In genomic region chr15:63246691-63247464, GRCh38 we compare ENCODE assay signal across 10 cellular contexts. TPM values are rescaled to one million over a fixed set of nuclear protein-coding genes. Genes with fewer than 3 reads are reported as not detected.
DNase-seq lines count a peak whose midpoint lies in the region; ATAC-seq and TF ChIP-seq lines count a peak whose summit lies in the region.
"Had no signal": no experiment of that assay in that cellular context is flagged by ENCODE, and none has a peak within 500 bp of the region (broad histone marks: within the 10 kb centered on the region; RNA-seq: fewer than 3 reads in every experiment).

No MANE protein-coding gene starts in this region.

- H3K4me3 ChIP-seq in brain microvascular endothelial cell (ENCODE audit: low read depth, low read length), result no peak overlapping the region
- no peak overlapping the region for H3K4me3 ChIP-seq in right lobe of liver

- peak; percentile 85 for ATAC-seq in Right ventricle myocardium inferior
- peak; percentile 66 to 83 (median 76) for ATAC-seq in right lobe of liver
- ATAC-seq in HG02642 (IDR thresholded peaks at IDR 0.05; ENCODE audit: poor library complexity, unreplicated experiment), result no peak
- no peak for ATAC-seq in GM21515 (IDR thresholded peaks at IDR 0.05; ENCODE audit: unreplicated experiment)
- no peak for ATAC-seq in HG03175 (IDR thresholded peaks at IDR 0.05; ENCODE audit: unreplicated experiment)

- no peaks in the 10 kb centered on the region for H3K9me3 ChIP-seq in right lobe of liver

- TF ChIP-seq CTCF in brain microvascular endothelial cell (IDR thresholded peaks at IDR 0.05; ENCODE audit: low read depth, low read length, missing control alignments), result no peak
- TF ChIP-seq CTCF in right lobe of liver (IDR thresholded peaks at IDR 0.05), result no peak

- DNase-seq in Right ventricle myocardium inferior (ENCODE audit: missing footprints), result no peak
- DNase-seq in cardiac septum (ENCODE audit: low spot score), result no peak
- peak; percentile 36 for DNase-seq in brain microvascular endothelial cell
- DNase-seq in right lobe of liver, result no peak
- DNase-seq in 8988T, result no peak
- DNase-seq: anterior cingulate cortex had no signal

- H3K27me3 ChIP-seq in brain microvascular endothelial cell (replicated peaks) (no peaks in the 10 kb centered on the region), right lobe of liver (no peaks in the 10 kb centered on the region)

- H3K36me3 ChIP-seq in brain microvascular endothelial cell (replicated peaks), result no peaks in the 10 kb centered on the region
- H3K36me3 ChIP-seq in right lobe of liver, result no peaks in the 10 kb centered on the region

- H3K4me1 ChIP-seq in right lobe of liver, result peaks cover 0 to 15% (median 0%) of the 10 kb centered on the region in 4 donors

- H3K27ac ChIP-seq in brain microvascular endothelial cell (peak overlapping the region; percentile 37), right lobe of liver (peak overlapping the region in 1 of 3 donors; percentile 31)
- H3K27ac ChIP-seq: C4-2B had no signal

- no peak for TF ChIP-seq POLR2A in right lobe of liver (IDR thresholded peaks at IDR 0.05)

- intact Hi-C loops in Right ventricle myocardium inferior (cut with DNase I) (loop anchor here (10.0 kb wide), 1 partner anchor 92 kb away; the partner anchor contains the start of gene RPS27L), cardiac septum (cut with DNase I) (no loop called here), right lobe of liver (cut with DNase I) (no loop called here)

- WGBS in right lobe of liver (ENCODE audit: insufficient coverage, low coverage, low lambda C conversion rate, missing lambda C conversion rate), result 54% methylated on average over 5 of the region's 5 CpGs

- in situ Hi-C loops in brain microvascular endothelial cell (cut with HindIII; ENCODE audit: low pct_ligation_motif_present, low sequenced_read_pairs), result no loop called here

RNA-seq across cellular contexts. Expression of gene APH1B, which starts 30.5 kb away (rescaled TPM):
- total RNA-seq in Right ventricle myocardium inferior, result 6.2 TPM
- total RNA-seq in cardiac septum, result 7.7 TPM
- 1 to 10 TPM; 2.2 to 7.4 (median 4.7) TPM for total RNA-seq in right lobe of liver

RNA-seq across cellular contexts. Expression of gene RAB8B, which starts 57.5 kb away (rescaled TPM):
- total RNA-seq in Right ventricle myocardium inferior (12.3 TPM), cardiac septum (8.7 TPM), right lobe of liver (10 to 100 TPM in 4 of 6 experiments, 1 to 10 TPM in 2; 5.8 to 50.7 (median 14.3) TPM)

Comparison
In these comparisons a context has a peak if more than half of its experiments do, and no peak if none do; other contexts are left out.
1. ATAC-seq: peak in Right ventricle myocardium inferior (single experiment) and right lobe of liver (4 of 4); none in HG02642 (single experiment), GM21515 (single experiment) and HG03175 (single experiment).